Comparison of ENCODE assay signal across 10 cellular contexts in the genomic region with DNA sequence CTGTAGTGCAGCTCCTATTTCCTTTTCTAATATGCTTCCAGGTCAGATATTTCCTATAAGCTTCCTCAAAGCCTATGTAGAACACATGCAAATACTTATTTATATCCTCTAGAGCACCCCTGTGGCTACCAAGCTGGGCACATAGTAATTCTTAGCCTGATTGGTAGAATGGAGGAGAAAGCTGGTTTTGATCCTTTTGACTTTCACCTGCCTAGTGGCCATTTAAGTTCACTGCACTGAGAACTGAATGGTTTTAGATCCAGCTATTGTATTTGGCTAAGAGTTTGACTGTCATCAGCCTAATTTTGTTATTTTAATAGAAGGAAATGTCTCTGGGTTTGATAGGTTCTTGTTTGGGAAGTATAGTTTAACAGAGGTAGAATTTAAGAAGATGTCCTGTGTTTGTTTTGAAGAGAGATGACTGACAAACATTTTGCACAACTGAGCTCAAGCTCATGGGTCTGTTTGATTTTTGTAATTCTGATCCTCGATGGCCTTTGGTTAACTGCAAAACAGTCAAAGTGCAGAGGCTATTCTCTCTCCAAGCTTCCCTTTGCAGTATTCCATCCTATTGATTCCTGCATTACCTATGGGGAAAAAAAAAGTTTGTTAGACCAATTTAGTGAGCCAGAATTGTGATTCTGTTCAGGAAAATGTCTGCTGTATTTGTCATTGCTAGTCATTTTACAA.
DNase-seq lines count a peak whose midpoint lies in the region; ATAC-seq, FAIRE-seq and TF ChIP-seq lines count a peak whose summit lies in the region.
"Had no signal": no experiment of that assay in that cellular context is flagged by ENCODE, and none has a peak within 500 bp of the region (broad histone marks: within the 10 kb centered on the region; RNA-seq: fewer than 3 reads in every experiment).

No MANE protein-coding gene starts in this region.

- no peaks in the 10 kb centered on the region for H3K27me3 ChIP-seq in kidney epithelial cell (ENCODE audit: control insufficient read depth, insufficient read depth, low read length)
- H3K27me3 ChIP-seq in CD4-positive, alpha-beta T cell (ENCODE audit: control insufficient read depth, insufficient read depth, low read length): no peaks in the 10 kb centered on the region

- FAIRE-seq in frontal cortex (lab: Jason Lieb, UNC): no peak
- FAIRE-seq: islet of Langerhans had no signal

- intact Hi-C loops in CD4-positive, alpha-beta T cell (cut with DNase I, micrococcal nuclease): loop anchor here in 1 of 2 experiments (5.0 kb wide), 1 partner anchor 835 kb away; no protein-coding TSS in a partner anchor

- H3K27ac Mint-ChIP-seq in CD4-positive, alpha-beta T cell: no peak overlapping the region

- DNase-seq in GM10266 (ENCODE audit: extremely low spot score) (no peak), HEK293T (ENCODE audit: extremely low spot score) (peak; percentile 16), SK-MEL-5 (ENCODE audit: low read depth, low spot score) (peak; percentile 77), kidney epithelial cell (ENCODE audit: low read depth) (no peak), frontal cortex (ENCODE audit: low spot score in 2 of 2) (no peak), germinal center (ENCODE audit: low spot score) (no peak)
- no peak for DNase-seq in CD4-positive, alpha-beta T cell
- DNase-seq: NCI-H2227 treated with DMSO at 0.1 percent for 48 hours had no signal

- H3K9me3 Mint-ChIP-seq in CD4-positive, alpha-beta T cell: no peaks in the 10 kb centered on the region

- no peaks in the 10 kb centered on the region for H3K36me3 Mint-ChIP-seq in CD4-positive, alpha-beta T cell (ENCODE audit: low read depth)

- H3K4me3 Mint-ChIP-seq in CD4-positive, alpha-beta T cell: no peak overlapping the region

- in situ Hi-C loops in SK-MEL-5 (cut with HindIII; ENCODE audit: low pct_unique_long_range_greater_than_20kb, low sequenced_read_pairs): no loop called here

- no peak overlapping the region for H3K4me3 ChIP-seq in kidney epithelial cell (ENCODE audit: low read depth, low read length)

- no peaks in the 10 kb centered on the region for H3K36me3 ChIP-seq in kidney epithelial cell (ENCODE audit: control insufficient read depth, insufficient read depth, low read length)

- POLR2A ChIA-PET in HEK293T (lab: Yijun Ruan, JAX): interaction anchor here (0.6 kb wide), 1 partner anchor 80 kb away, joined by 4 read pairs; no protein-coding TSS in a partner anchor
- POLR2A ChIA-PET in CD4-positive, alpha-beta T cell (lab: Charles Lee): no interaction called here

- TF ChIP-seq CTCF in GM10266 (IDR thresholded peaks at IDR 0.05; ENCODE audit: control insufficient read depth, insufficient read depth, low read depth, missing control alignments) (peak; percentile 6), kidney epithelial cell (IDR thresholded peaks at IDR 0.05; ENCODE audit: insufficient read depth, low read length, poor library complexity, severe bottlenecking) (peak; percentile 22)
- TF ChIP-seq CTCF in CD4-positive, alpha-beta T cell (IDR thresholded peaks at IDR 0.05): no peak

- peaks cover 6% of the 10 kb centered on the region for H3K27me3 Mint-ChIP-seq in CD4-positive, alpha-beta T cell

- no peak for ATAC-seq in GM21717 (IDR thresholded peaks at IDR 0.05; ENCODE audit: unreplicated experiment)
- ATAC-seq in CD4-positive, alpha-beta T cell (ENCODE audit: poor library complexity): no peak

- CTCF ChIA-PET in HEK293T (lab: Yijun Ruan, JAX): interaction anchor here (0.5 to 1.4 kb wide), 6 partner anchors 19 to 587 kb away, joined by 3 to 9 read pairs (median 4); a partner anchor contains a TSS
- CTCF ChIA-PET in CD4-positive, alpha-beta T cell (lab: Charles Lee): no interaction called here

- H3K27ac ChIP-seq in CD4-positive, alpha-beta T cell (ENCODE audit: low read depth, low read length): no peak overlapping the region

- no peaks in the 10 kb centered on the region for H3K4me1 Mint-ChIP-seq in CD4-positive, alpha-beta T cell (ENCODE audit: low read depth)

- H3K9me3 ChIP-seq in CD4-positive, alpha-beta T cell (ENCODE audit: control insufficient read depth, low read length): no peaks in the 10 kb centered on the region

TF ChIP-seq in HEK293T, 16 proteins besides CTCF, POLR2A, EP300 and RAD21:
- TF ChIP-seq L3MBTL2 (conservative IDR thresholded peaks at IDR 0.05) (no peak), ELF4 (IDR thresholded peaks at IDR 0.05) (no peak), TARDBP (IDR thresholded peaks at IDR 0.05) (no peak), ARNT (IDR thresholded peaks at IDR 0.05) (no peak), SP1 (IDR thresholded peaks at IDR 0.05) (no peak), FOXM1 (IDR thresholded peaks at IDR 0.05; ENCODE audit: borderline replicate concordance) (no peak), LEF1 (IDR thresholded peaks at IDR 0.05; ENCODE audit: borderline replicate concordance) (no peak), BHLHE40 (IDR thresholded peaks at IDR 0.05; ENCODE audit: borderline replicate concordance) (no peak), SUZ12 (IDR thresholded peaks at IDR 0.05) (no peak), FOXK2 (IDR thresholded peaks at IDR 0.05) (no peak), ZNF384 (IDR thresholded peaks at IDR 0.05) (no peak), CTBP1 (IDR thresholded peaks at IDR 0.05; ENCODE audit: borderline replicate concordance) (no peak), HDGF (IDR thresholded peaks at IDR 0.05; ENCODE audit: borderline replicate concordance) (no peak)
- TF ChIP-seq, protein P1, sequence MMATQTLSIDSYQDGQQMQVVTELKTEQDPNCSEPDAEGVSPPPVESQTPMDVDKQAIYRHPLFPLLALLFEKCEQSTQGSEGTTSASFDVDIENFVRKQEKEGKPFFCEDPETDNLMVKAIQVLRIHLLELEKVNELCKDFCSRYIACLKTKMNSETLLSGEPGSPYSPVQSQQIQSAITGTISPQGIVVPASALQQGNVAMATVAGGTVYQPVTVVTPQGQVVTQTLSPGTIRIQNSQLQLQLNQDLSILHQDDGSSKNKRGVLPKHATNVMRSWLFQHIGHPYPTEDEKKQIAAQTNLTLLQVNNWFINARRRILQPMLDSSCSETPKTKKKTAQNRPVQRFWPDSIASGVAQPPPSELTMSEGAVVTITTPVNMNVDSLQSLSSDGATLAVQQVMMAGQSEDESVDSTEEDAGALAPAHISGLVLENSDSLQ (IDR thresholded peaks at IDR 0.05): no peak
TF ChIP-seq in HEK293T: peak in this region for 0.

Comparison
In these comparisons a context has a peak if more than half of its experiments do, and no peak if none do; other contexts are left out.
1. DNase-seq: peak in HEK293T (single experiment) and SK-MEL-5 (single experiment); none in GM10266 (single experiment), kidney epithelial cell (single experiment), CD4-positive, alpha-beta T cell (0 of 10), frontal cortex (0 of 2) and germinal center (single experiment).